19 cellular contexts compared by ENCODE assay signal in the genomic region with DNA sequence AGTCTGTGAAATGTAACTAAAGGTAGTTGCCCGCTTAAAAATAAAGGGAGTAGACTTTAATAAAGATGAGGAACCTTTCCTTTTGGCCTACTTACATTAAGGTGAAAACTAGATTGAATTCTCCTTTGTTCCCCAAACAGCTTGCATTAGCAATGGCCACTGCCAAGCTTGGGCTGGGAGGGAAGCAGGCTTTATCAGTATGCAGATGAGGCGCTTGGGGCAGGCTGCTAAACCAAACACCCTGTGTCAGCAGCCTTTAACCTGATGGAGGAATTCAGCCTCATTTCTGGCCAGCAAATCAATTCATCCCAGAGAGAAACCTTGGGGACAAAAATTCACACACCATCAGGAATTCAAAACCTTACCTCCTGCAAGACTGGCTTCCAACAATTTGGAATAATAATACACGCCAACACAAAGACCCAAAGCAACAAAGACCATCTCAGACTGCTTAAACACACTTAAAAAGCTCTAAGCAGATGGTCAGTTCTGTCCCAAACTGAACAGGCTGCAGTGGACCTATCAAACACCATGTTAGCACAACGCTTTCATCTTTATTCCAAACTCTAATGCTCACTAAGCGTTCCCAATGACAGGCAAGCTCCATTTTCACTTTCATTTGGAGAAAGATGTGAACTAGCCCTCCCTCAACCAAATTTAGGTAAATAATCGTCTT.
"Had no signal": no experiment of that assay in that cellular context is flagged by ENCODE, and none has a peak within 500 bp of the region (broad histone marks: within the 10 kb centered on the region; RNA-seq: fewer than 3 reads in every experiment).

No MANE protein-coding gene starts in this region.

- H3K9me3 ChIP-seq: esophagus muscularis mucosa, left ventricle myocardium inferior, neutrophil, thyroid gland had no signal

- H2AFZ ChIP-seq: parathyroid adenoma had no signal

- H3K4me1 Mint-ChIP-seq: naive B cell had no signal

- ATAC-seq: activated CD4-positive, CD25-positive, alpha-beta regulatory T cell treated with anti-CD3 and anti-CD28 coated beads, Interleukin-2, amount 50 U/mL, for 24 hours; activated T-cell treated with anti-CD3 and anti-CD28 coated beads, Interleukin-2, amount 50 U/mL, for 72 hours; sciatic nerve had no signal

- H3K36me3 ChIP-seq: esophagus muscularis mucosa, left ventricle myocardium inferior, neutrophil, thyroid gland had no signal

- H3K4me1 ChIP-seq: esophagus muscularis mucosa, left ventricle myocardium inferior, parathyroid adenoma, thyroid gland had no signal

- H3K4me3 Mint-ChIP-seq: activated T-cell treated with anti-CD3 and anti-CD28 coated beads, Interleukin-2, amount 50 U/mL, for 72 hours; naive B cell; T-helper 1 cell treated with Interleukin-12 subunit alpha and Interleukin-12 subunit beta and Interleukin-4 antibody, amounts not matched to agents 30 μg/mL and 1 μg/mL, for 36 hours had no signal

- H3K36me3 Mint-ChIP-seq: naive B cell had no signal

- H3K27ac Mint-ChIP-seq: activated T-cell treated with anti-CD3 and anti-CD28 coated beads, Interleukin-2, amount 50 U/mL, for 72 hours; naive B cell; T-helper 1 cell treated with Interleukin-12 subunit alpha and Interleukin-12 subunit beta and Interleukin-4 antibody, amounts not matched to agents 30 μg/mL and 1 μg/mL, for 36 hours had no signal

- FAIRE-seq: astrocyte, endothelial cell of umbilical vein had no signal

- H3K27me3 ChIP-seq: esophagus muscularis mucosa, neutrophil, thyroid gland had no signal

- DNase-seq: activated CD4-positive, alpha-beta T cell treated with anti-CD3 and anti-CD28 coated beads, Interleukin-2, amount 50 U/mL, for 1 hour; activated CD8-positive, alpha-beta memory T cell treated with anti-CD3 and anti-CD28 coated beads, Interleukin-2, amount 50 U/mL, for 4 hours; activated effector memory CD4-positive, alpha-beta T cell treated with anti-CD3 and anti-CD28 coated beads, Interleukin-2, amount 50 U/mL, for 16 hours; activated naive CD4-positive, alpha-beta T cell treated with anti-CD3 and anti-CD28 coated beads, Interleukin-2, amount 50 U/mL, for 16 hours; activated T-cell treated with anti-CD3 and anti-CD28 coated beads, Interleukin-2, amount 50 U/mL, for 72 hours; effector CD8-positive, alpha-beta T cell; left ventricle myocardium inferior; naive B cell; stimulated activated CD4-positive, alpha-beta T cell treated with anti-CD3 and anti-CD28 coated beads, Interleukin-4, amount 100 ng/mL, for 24 hours; stimulated activated naive CD4-positive, alpha-beta T cell; thyroid gland had no signal

- H3K4me3 ChIP-seq: esophagus muscularis mucosa, left ventricle myocardium inferior, thyroid gland had no signal
